Comparison of ENCODE assay signal across 28 cellular contexts in genomic region chr4:26542996-26543395, GRCh38. TPM values are rescaled to one million over a fixed set of nuclear protein-coding genes. Genes with fewer than 3 reads are reported as not detected.
"Had no signal": no experiment of that assay in that cellular context is flagged by ENCODE, and none has a peak within 500 bp of the region (broad histone marks: within the 10 kb centered on the region; RNA-seq: fewer than 3 reads in every experiment).

No MANE protein-coding gene starts in this region.

- DNase-seq: cortex of kidney; effector memory CD4-positive, alpha-beta T cell; esophagus squamous epithelium; foreskin keratinocyte; head of caudate nucleus; kidney; left cardiac atrium; left ventricle myocardium superior; naive thymus-derived CD4-positive, alpha-beta T cell; posterior cingulate gyrus; sigmoid colon; stimulated activated naive CD4-positive, alpha-beta T cell; stomach; substantia nigra; transverse colon had no signal

- H3K9me3 ChIP-seq: neutrophil had no signal

- ATAC-seq: foreskin keratinocyte; left cardiac atrium; left ventricle myocardium superior; naive thymus-derived CD4-positive, alpha-beta T cell had no signal

- H3K4me2 ChIP-seq: hepatocyte had no signal

- H3K36me3 ChIP-seq: esophagus squamous epithelium, neutrophil, right atrium auricular region, sigmoid colon, stomach, thoracic aorta, transverse colon had no signal

- H3K4me1 ChIP-seq: esophagus squamous epithelium, foreskin keratinocyte, right atrium auricular region, sigmoid colon, transverse colon had no signal

- H3K79me2 ChIP-seq: hepatocyte had no signal

- H3K4me3 ChIP-seq: esophagus squamous epithelium, hepatocyte, lung, right atrium auricular region, sigmoid colon, skin epidermis, stomach, thoracic aorta, transverse colon had no signal

- H3K27me3 ChIP-seq: esophagus squamous epithelium, foreskin keratinocyte, hepatocyte, neutrophil, right atrium auricular region, sigmoid colon, stomach, transverse colon had no signal

- H3K27ac ChIP-seq: esophagus squamous epithelium, foreskin keratinocyte, hepatocyte, neutrophil, right atrium auricular region, sigmoid colon, skin epidermis, stomach, thoracic aorta, transverse colon had no signal

RNA-seq across cellular contexts. Expression of gene CCKAR, which starts 52.7 kb away (rescaled TPM):
- total RNA-seq: epithelial cell of proximal tubule; esophagus squamous epithelium; foreskin keratinocyte; kidney; left cardiac atrium; left ventricle myocardium superior; mesenteric fat pad; mononuclear cell; naive thymus-derived CD4-positive, alpha-beta T cell; osteocyte; pulmonary artery endothelial cell; right atrium auricular region; sigmoid colon had no signal
- polyA plus RNA-seq: foreskin keratinocyte; hepatocyte; lung; naive thymus-derived CD4-positive, alpha-beta T cell; neural cell; urinary bladder had no signal
